ENCODE assay signal across 2 cellular contexts in genomic region chr9:69326261-69326660, GRCh38.
TF ChIP-seq lines count a peak whose summit lies in the region.

No MANE protein-coding gene starts in this region.

TF ChIP-seq in SK-N-SH, 30 proteins besides CTCF, POLR2A, EP300 and RAD21 (continued from another document):
- TF ChIP-seq NFIC (IDR thresholded peaks at IDR 0.05; ENCODE audit: borderline replicate concordance) (no peak), CHD2 (IDR thresholded peaks at IDR 0.05; ENCODE audit: low read length, partially characterized antibody) (no peak), REST (IDR thresholded peaks at IDR 0.05; ENCODE audit: low read depth, low read length) (no peak), SIN3A (IDR thresholded peaks at IDR 0.05; ENCODE audit: borderline replicate concordance, low read depth, low read length) (no peak)

TF ChIP-seq in SK-N-SH treated with all-trans-retinoic acid at 6 μM for 48 hours, 23 proteins besides CTCF, POLR2A, EP300 and RAD21 (continued from another document):
- TF ChIP-seq TSHZ2 (CRISPR knock-in tag; IDR thresholded peaks at IDR 0.05) (no peak), ESRRG (CRISPR knock-in tag; IDR thresholded peaks at IDR 0.05) (no peak), ZNF8 (CRISPR knock-in tag; IDR thresholded peaks at IDR 0.05) (no peak), GLIS3 (CRISPR knock-in tag; IDR thresholded peaks at IDR 0.05) (no peak), ISL1 (CRISPR knock-in tag; IDR thresholded peaks at IDR 0.05) (no peak), ARNTL (CRISPR knock-in tag; IDR thresholded peaks at IDR 0.05; ENCODE audit: borderline replicate concordance, low read depth) (no peak), RARB (CRISPR knock-in tag; IDR thresholded peaks at IDR 0.05) (no peak), ZFP30 (CRISPR knock-in tag; IDR thresholded peaks at IDR 0.05) (no peak), CSRNP3 (CRISPR knock-in tag; IDR thresholded peaks at IDR 0.05) (no peak)
